In the genomic region with DNA sequence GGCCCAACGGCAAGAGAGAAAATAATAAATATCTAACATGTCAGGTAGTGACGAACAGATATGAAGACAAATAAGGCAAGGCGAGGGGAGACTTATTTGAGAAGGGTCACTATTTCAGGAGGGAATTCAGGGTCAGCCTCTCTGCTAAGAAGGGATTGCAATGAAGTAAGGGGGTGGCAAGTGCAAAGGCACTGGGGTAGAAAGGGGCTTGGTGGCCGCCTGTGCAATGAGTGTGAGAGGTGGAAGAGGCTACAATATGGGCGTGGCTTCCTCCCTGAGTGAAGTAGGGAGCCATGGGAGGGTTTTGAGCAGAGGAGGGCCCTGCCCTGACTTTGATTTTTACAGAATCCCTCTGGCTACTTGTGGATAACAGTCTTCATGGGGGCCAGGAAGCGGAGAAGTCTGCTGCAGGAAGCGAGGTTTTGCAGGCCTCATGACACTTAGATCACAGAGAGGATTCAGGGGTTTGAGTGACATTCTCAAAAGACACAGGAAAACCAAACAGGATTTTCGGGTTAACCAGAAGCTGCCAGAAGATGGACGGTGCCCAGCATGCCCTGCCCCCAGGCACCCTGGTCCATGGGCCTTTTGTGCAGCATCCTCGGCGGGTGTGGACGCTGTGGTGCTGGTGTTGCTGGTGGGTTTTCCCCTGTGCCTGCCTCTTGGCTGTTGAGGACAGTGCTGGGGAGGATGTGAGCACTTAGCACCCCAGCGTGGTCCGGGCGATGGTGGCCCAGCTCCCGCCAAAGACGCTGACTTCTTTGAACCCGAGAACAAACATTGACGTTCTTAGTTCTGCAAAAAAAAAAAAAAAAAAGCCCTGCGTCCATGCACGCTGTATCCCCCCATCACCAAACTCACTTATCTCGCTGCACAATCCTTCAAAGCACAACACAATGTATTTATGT, we compare ENCODE assay signal across 12 cellular contexts.
DNase-seq lines count a peak whose midpoint lies in the region; FAIRE-seq and TF ChIP-seq lines count a peak whose summit lies in the region.
"Had no signal": no experiment of that assay in that cellular context is flagged by ENCODE, and none has a peak within 500 bp of the region (broad histone marks: within the 10 kb centered on the region; RNA-seq: fewer than 3 reads in every experiment).

No MANE protein-coding gene starts in this region.

- no peak for TF ChIP-seq CTCF in PC-9 (conservative IDR thresholded peaks at IDR 0.05)
- TF ChIP-seq CTCF in coronary artery (IDR thresholded peaks at IDR 0.05), result no peak

- H3K27ac ChIP-seq in PC-9 (no peak overlapping the region), coronary artery (no peak overlapping the region)

- H3K27me3 Mint-ChIP-seq in activated CD4-positive, alpha-beta T cell treated with anti-CD3 and anti-CD28 coated beads, Interleukin-2, amount 10 ng/mL, durations not matched to agents 24 days and 14 days, result no peaks in the 10 kb centered on the region
- H3K27me3 Mint-ChIP-seq in activated naive CD8-positive, alpha-beta T cell treated with anti-CD3 and anti-CD28 coated beads for 36 hours, result peaks cover 16% of the 10 kb centered on the region

- POLR2A ChIA-PET in PC-9 (lab: Charles Lee; ENCODE audit: unreplicated experiment), result no interaction called here

- H3K4me2 ChIP-seq in PC-9, result no peak overlapping the region

- no peaks in the 10 kb centered on the region for H3K79me2 ChIP-seq in PC-9 (ENCODE audit: low read depth)

- H3K27me3 ChIP-seq in PC-9 (ENCODE audit: insufficient read depth, low read depth), result no peaks in the 10 kb centered on the region

- H3K36me3 ChIP-seq in PC-9 (ENCODE audit: low read depth), result no peaks in the 10 kb centered on the region

- intact Hi-C loops in activated CD4-positive, alpha-beta T cell treated with anti-CD3 and anti-CD28 coated beads, Interleukin-2, amount 10 ng/mL, durations not matched to agents 24 days and 14 days (cut with micrococcal nuclease), result loop anchor here (5.0 kb wide), 1 partner anchor 49 kb away; no protein-coding TSS in a partner anchor
- intact Hi-C loops in PC-9 (cut with micrococcal nuclease; ENCODE audit: unreplicated experiment), result no loop called here

- H3K36me3 Mint-ChIP-seq in activated CD4-positive, alpha-beta T cell treated with anti-CD3 and anti-CD28 coated beads, Interleukin-2, amount 10 ng/mL, durations not matched to agents 24 days and 14 days (ENCODE audit: low read depth), result no peaks in the 10 kb centered on the region
- H3K36me3 Mint-ChIP-seq in activated naive CD8-positive, alpha-beta T cell treated with anti-CD3 and anti-CD28 coated beads for 36 hours, result no peaks in the 10 kb centered on the region

- no peak overlapping the region for H3K4me3 ChIP-seq in PC-9
- H3K4me3 ChIP-seq in coronary artery, result no peak overlapping the region

- H2AFZ ChIP-seq in PC-9, result no peak overlapping the region

- CTCF ChIA-PET in PC-9 (lab: Charles Lee), result interaction anchor here (0.6 to 0.7 kb wide), 2 partner anchors 66 to 81 kb away, joined by 4 to 7 read pairs; no protein-coding TSS in a partner anchor

- H4K20me1 ChIP-seq in PC-9 (ENCODE audit: insufficient read depth), result no peaks in the 10 kb centered on the region

- H3K9me2 ChIP-seq in PC-9 (ENCODE audit: insufficient read depth), result no peaks in the 10 kb centered on the region

- peak overlapping the region; percentile 60 for H3K4me3 Mint-ChIP-seq in activated CD4-positive, alpha-beta T cell treated with anti-CD3 and anti-CD28 coated beads, Interleukin-2, amount 10 ng/mL, durations not matched to agents 24 days and 14 days
- H3K4me3 Mint-ChIP-seq in activated naive CD8-positive, alpha-beta T cell treated with anti-CD3 and anti-CD28 coated beads for 36 hours, result peak overlapping the region; percentile 41
- H3K4me3 Mint-ChIP-seq: nephron progenitor cell had no signal

- H3K27ac Mint-ChIP-seq in activated CD4-positive, alpha-beta T cell treated with anti-CD3 and anti-CD28 coated beads, Interleukin-2, amount 10 ng/mL, durations not matched to agents 24 days and 14 days, result peak overlapping the region; percentile 69
- peak overlapping the region; percentile 10 for H3K27ac Mint-ChIP-seq in activated naive CD8-positive, alpha-beta T cell treated with anti-CD3 and anti-CD28 coated beads for 36 hours
- H3K27ac Mint-ChIP-seq: nephron progenitor cell had no signal

- no peaks in the 10 kb centered on the region for H3F3A ChIP-seq in PC-9 (ENCODE audit: insufficient read depth, low read depth)

- H3K4me1 Mint-ChIP-seq in activated CD4-positive, alpha-beta T cell treated with anti-CD3 and anti-CD28 coated beads, Interleukin-2, amount 10 ng/mL, durations not matched to agents 24 days and 14 days, result peaks cover 71% of the 10 kb centered on the region
- H3K4me1 Mint-ChIP-seq in activated naive CD8-positive, alpha-beta T cell treated with anti-CD3 and anti-CD28 coated beads for 36 hours, result peaks cover 32% of the 10 kb centered on the region

- no TSS peak for BruUV-seq in PC-9 (replicated peaks; lab: Mats Ljungman, UMichigan)

- DNase-seq in GM12891 (ENCODE audit: insufficient read length, low spot score) (no peak), NCI-H526 (lab: John Stamatoyannopoulos, UW) (no peak), PC-9 (no peak), coronary artery (ENCODE audit: low spot score) (no peak), GM03348 (ENCODE audit: low spot score) (no peak)
- peak; percentile 93 for DNase-seq in activated CD4-positive, alpha-beta T cell treated with anti-CD3 and anti-CD28 coated beads, Interleukin-2, amount 10 ng/mL, durations not matched to agents 24 days and 14 days
- DNase-seq in activated naive CD8-positive, alpha-beta T cell treated with anti-CD3 and anti-CD28 coated beads for 36 hours, result peak; percentile 49
- peak; percentile 23 for DNase-seq in stimulated activated CD8-positive, alpha-beta memory T cell treated with anti-CD3 and anti-CD28 coated beads, Interleukin-15, amount 100 ng/mL, for 24 hours (ENCODE audit: low read depth)
- DNase-seq: head of caudate nucleus, NCI-H1048, nephron progenitor cell had no signal

- peaks cover 19% of the 10 kb centered on the region for H3K4me1 ChIP-seq in PC-9 (replicated peaks; ENCODE audit: insufficient read depth)

- H3K9me3 ChIP-seq in PC-9 (ENCODE audit: insufficient read depth, low read depth), result no peaks in the 10 kb centered on the region

- peak; percentile 33 for FAIRE-seq in GM12891 (lab: Jason Lieb, UNC)
- FAIRE-seq: bronchial epithelial cell had no signal

- TF ChIP-seq POLR2A in GM12891 (IDR thresholded peaks at IDR 0.05; ENCODE audit: low read depth, low read length), result no peak

- no peaks in the 10 kb centered on the region for H3K9me3 Mint-ChIP-seq in activated CD4-positive, alpha-beta T cell treated with anti-CD3 and anti-CD28 coated beads, Interleukin-2, amount 10 ng/mL, durations not matched to agents 24 days and 14 days
- H3K9me3 Mint-ChIP-seq in activated naive CD8-positive, alpha-beta T cell treated with anti-CD3 and anti-CD28 coated beads for 36 hours, result no peaks in the 10 kb centered on the region
- H3K9me3 Mint-ChIP-seq: nephron progenitor cell had no signal

TF ChIP-seq in GM12891, 5 proteins besides CTCF, POLR2A, EP300 and RAD21:
- TF ChIP-seq TAF1 (IDR thresholded peaks at IDR 0.05; ENCODE audit: low read depth, low read length) (no peak), POU2F2 (IDR thresholded peaks at IDR 0.05; ENCODE audit: low read depth, low read length) (no peak), POLR2AphosphoS5 (IDR thresholded peaks at IDR 0.05; ENCODE audit: low read depth, low read length) (no peak), SPI1 (IDR thresholded peaks at IDR 0.05; ENCODE audit: low read depth, low read length) (no peak), PAX5 (IDR thresholded peaks at IDR 0.05; ENCODE audit: insufficient read depth, low read length, severe bottlenecking) (no peak)
TF ChIP-seq in GM12891: peak in this region for 0.

Comparison
In these comparisons a context has a peak if more than half of its experiments do, and no peak if none do; other contexts are left out.
1. DNase-seq: peak in activated CD4-positive, alpha-beta T cell treated with anti-CD3 and anti-CD28 coated beads, Interleukin-2, amount 10 ng/mL, durations not matched to agents 24 days and 14 days (single experiment), activated naive CD8-positive, alpha-beta T cell treated with anti-CD3 and anti-CD28 coated beads for 36 hours (single experiment) and stimulated activated CD8-positive, alpha-beta memory T cell treated with anti-CD3 and anti-CD28 coated beads, Interleukin-15, amount 100 ng/mL, for 24 hours (single experiment); none in GM12891 (single experiment), NCI-H526 (0 of 2), PC-9 (0 of 2), coronary artery (single experiment) and GM03348 (single experiment).